Comparison of ENCODE assay signal across 2 cellular contexts in the genomic region with DNA sequence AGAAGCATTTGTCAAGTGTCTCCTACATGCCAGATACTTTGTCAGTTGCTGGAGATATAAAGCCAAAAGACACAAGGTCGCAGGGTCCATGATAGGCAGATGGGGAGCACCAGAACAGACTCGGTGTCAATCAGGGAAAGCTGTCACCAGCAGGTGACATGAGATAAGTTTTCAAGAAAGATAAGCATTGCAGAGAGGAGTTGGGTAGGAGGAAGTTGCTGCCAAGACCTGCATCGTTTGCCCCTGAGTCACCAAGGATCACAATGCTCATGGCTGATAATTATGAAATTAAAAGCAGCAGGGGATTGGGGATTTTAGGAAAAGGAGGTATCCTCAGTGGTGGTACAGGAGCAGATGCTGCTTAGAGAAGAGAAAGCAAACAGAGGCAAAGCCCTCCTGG.
A peak's percentile ranks its signal among the peaks of the same experiment; 100 is the strongest.
TF ChIP-seq lines count a peak whose summit lies in the region.

No MANE protein-coding gene starts in this region.

TF ChIP-seq in K562, 482 proteins besides CTCF, POLR2A, EP300 and RAD21 (continued from another document and continues in another):
- TF ChIP-seq ATF7 (IDR thresholded peaks at IDR 0.05) (0 out of 2 replicates have a peak, but pooled peaks have one; percentile 34), NFIC (IDR thresholded peaks at IDR 0.05) (peak; percentile 62; the same call in 1 of the 2 replicates), JUN (IDR thresholded peaks at IDR 0.05; ENCODE audit: borderline replicate concordance, low read depth, low read length) (peak; percentile 62; the same call in 1 of the 2 replicates), JUN (CRISPR knock-in tag; IDR thresholded peaks at IDR 0.05; ENCODE audit: borderline replicate concordance) (no peak), SMARCC2 (IDR thresholded peaks at IDR 0.05; ENCODE audit: low read depth) (peak; percentile 73; the same call in 1 of the 2 replicates), CREBBP (IDR thresholded peaks at IDR 0.05; ENCODE audit: low read depth, low read length) (no peak), NR3C1 (CRISPR knock-in tag; IDR thresholded peaks at IDR 0.05) (no peak), KDM1A (IDR thresholded peaks at IDR 0.05) (peak; percentile 62 to 78; a peak in 3 of 4 replicates), RNF219 (CRISPR knock-in tag; IDR thresholded peaks at IDR 0.05) (no peak), RBM39 (optimal IDR thresholded peaks at IDR 0.05; ENCODE audit: low read depth, low read length) (no peak), SMARCE1 (IDR thresholded peaks at IDR 0.05) (peak; percentile 90; the same call in 1 of the 2 replicates), NCOA2 (IDR thresholded peaks at IDR 0.05; ENCODE audit: partially characterized antibody in 2 of 2) (no peak)
- TF ChIP-seq, protein P1, sequence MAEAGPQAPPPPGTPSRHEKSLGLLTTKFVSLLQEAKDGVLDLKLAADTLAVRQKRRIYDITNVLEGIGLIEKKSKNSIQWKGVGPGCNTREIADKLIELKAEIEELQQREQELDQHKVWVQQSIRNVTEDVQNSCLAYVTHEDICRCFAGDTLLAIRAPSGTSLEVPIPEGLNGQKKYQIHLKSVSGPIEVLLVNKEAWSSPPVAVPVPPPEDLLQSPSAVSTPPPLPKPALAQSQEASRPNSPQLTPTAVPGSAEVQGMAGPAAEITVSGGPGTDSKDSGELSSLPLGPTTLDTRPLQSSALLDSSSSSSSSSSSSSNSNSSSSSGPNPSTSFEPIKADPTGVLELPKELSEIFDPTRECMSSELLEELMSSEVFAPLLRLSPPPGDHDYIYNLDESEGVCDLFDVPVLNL (CRISPR knock-in tag; IDR thresholded peaks at IDR 0.05; ENCODE audit: low read depth) = no peak
- TF ChIP-seq, protein P2, sequence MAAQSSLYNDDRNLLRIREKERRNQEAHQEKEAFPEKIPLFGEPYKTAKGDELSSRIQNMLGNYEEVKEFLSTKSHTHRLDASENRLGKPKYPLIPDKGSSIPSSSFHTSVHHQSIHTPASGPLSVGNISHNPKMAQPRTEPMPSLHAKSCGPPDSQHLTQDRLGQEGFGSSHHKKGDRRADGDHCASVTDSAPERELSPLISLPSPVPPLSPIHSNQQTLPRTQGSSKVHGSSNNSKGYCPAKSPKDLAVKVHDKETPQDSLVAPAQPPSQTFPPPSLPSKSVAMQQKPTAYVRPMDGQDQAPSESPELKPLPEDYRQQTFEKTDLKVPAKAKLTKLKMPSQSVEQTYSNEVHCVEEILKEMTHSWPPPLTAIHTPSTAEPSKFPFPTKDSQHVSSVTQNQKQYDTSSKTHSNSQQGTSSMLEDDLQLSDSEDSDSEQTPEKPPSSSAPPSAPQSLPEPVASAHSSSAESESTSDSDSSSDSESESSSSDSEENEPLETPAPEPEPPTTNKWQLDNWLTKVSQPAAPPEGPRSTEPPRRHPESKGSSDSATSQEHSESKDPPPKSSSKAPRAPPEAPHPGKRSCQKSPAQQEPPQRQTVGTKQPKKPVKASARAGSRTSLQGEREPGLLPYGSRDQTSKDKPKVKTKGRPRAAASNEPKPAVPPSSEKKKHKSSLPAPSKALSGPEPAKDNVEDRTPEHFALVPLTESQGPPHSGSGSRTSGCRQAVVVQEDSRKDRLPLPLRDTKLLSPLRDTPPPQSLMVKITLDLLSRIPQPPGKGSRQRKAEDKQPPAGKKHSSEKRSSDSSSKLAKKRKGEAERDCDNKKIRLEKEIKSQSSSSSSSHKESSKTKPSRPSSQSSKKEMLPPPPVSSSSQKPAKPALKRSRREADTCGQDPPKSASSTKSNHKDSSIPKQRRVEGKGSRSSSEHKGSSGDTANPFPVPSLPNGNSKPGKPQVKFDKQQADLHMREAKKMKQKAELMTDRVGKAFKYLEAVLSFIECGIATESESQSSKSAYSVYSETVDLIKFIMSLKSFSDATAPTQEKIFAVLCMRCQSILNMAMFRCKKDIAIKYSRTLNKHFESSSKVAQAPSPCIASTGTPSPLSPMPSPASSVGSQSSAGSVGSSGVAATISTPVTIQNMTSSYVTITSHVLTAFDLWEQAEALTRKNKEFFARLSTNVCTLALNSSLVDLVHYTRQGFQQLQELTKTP (IDR thresholded peaks at IDR 0.05; ENCODE audit: low read depth in 1 of 2, partially characterized antibody in 2 of 2) = peak in 1 of 2 experiments; percentile 47
- TF ChIP-seq, protein P3, sequence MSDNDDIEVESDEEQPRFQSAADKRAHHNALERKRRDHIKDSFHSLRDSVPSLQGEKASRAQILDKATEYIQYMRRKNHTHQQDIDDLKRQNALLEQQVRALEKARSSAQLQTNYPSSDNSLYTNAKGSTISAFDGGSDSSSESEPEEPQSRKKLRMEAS (CRISPR knock-in tag; IDR thresholded peaks at IDR 0.05) = no peak

TF ChIP-seq in HepG2, 621 proteins besides CTCF, POLR2A, EP300 and RAD21 (continued from another document):
- TF ChIP-seq ZMAT5 (CRISPR knock-in tag; IDR thresholded peaks at IDR 0.05; ENCODE audit: borderline replicate concordance, low read depth) (no peak), TBX3 (IDR thresholded peaks at IDR 0.05; ENCODE audit: borderline replicate concordance) (no peak), ZNF33A (CRISPR knock-in tag; IDR thresholded peaks at IDR 0.05; ENCODE audit: borderline replicate concordance) (no peak), ARHGAP35 (CRISPR knock-in tag; IDR thresholded peaks at IDR 0.05; ENCODE audit: borderline replicate concordance) (no peak), ELK4 (CRISPR knock-in tag; IDR thresholded peaks at IDR 0.05; ENCODE audit: borderline replicate concordance) (no peak), ZBTB3 (CRISPR knock-in tag; IDR thresholded peaks at IDR 0.05; ENCODE audit: borderline replicate concordance, low read depth) (no peak), SRSF4 (IDR thresholded peaks at IDR 0.05; ENCODE audit: low read depth, low read length, poor library complexity, severe bottlenecking) (no peak), ZNF230 (CRISPR knock-in tag; IDR thresholded peaks at IDR 0.05) (no peak), SAFB2 (CRISPR knock-in tag; IDR thresholded peaks at IDR 0.05; ENCODE audit: borderline replicate concordance, low read depth) (no peak), ZNF660 (CRISPR knock-in tag; IDR thresholded peaks at IDR 0.05; ENCODE audit: borderline replicate concordance, low read depth) (no peak), ZNF207 (IDR thresholded peaks at IDR 0.05; ENCODE audit: borderline replicate concordance) (no peak), ONECUT2 (CRISPR knock-in tag; IDR thresholded peaks at IDR 0.05) (no peak), ZNF570 (CRISPR knock-in tag; IDR thresholded peaks at IDR 0.05; ENCODE audit: borderline replicate concordance) (no peak), ZNF772 (CRISPR knock-in tag; IDR thresholded peaks at IDR 0.05) (no peak), HMG20A (CRISPR knock-in tag; IDR thresholded peaks at IDR 0.05; ENCODE audit: borderline replicate concordance) (no peak)
- TF ChIP-seq, protein P4, sequence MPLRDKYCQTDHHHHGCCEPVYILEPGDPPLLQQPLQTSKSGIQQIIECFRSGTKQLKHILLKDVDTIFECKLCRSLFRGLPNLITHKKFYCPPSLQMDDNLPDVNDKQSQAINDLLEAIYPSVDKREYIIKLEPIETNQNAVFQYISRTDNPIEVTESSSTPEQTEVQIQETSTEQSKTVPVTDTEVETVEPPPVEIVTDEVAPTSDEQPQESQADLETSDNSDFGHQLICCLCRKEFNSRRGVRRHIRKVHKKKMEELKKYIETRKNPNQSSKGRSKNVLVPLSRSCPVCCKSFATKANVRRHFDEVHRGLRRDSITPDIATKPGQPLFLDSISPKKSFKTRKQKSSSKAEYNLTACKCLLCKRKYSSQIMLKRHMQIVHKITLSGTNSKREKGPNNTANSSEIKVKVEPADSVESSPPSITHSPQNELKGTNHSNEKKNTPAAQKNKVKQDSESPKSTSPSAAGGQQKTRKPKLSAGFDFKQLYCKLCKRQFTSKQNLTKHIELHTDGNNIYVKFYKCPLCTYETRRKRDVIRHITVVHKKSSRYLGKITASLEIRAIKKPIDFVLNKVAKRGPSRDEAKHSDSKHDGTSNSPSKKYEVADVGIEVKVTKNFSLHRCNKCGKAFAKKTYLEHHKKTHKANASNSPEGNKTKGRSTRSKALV (CRISPR knock-in tag; IDR thresholded peaks at IDR 0.05) = no peak
- TF ChIP-seq, protein P5, sequence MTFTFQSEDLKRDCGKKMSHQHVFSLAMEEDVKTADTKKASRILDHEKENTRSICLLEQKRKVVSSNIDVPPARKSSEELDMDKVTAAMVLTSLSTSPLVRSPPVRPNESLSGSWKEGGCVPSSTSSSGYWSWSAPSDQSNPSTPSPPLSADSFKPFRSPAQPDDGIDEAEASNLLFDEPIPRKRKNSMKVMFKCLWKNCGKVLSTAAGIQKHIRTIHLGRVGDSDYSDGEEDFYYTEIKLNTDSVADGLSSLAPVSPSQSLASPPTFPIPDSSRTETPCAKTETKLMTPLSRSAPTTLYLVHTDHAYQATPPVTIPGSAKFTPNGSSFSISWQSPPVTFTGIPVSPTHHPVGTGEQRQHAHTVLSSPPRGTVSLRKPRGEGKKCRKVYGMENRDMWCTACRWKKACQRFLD (CRISPR knock-in tag; IDR thresholded peaks at IDR 0.05; ENCODE audit: borderline replicate concordance) = no peak
